Comparison of ENCODE assay signal across 14 cellular contexts in the genomic region with DNA sequence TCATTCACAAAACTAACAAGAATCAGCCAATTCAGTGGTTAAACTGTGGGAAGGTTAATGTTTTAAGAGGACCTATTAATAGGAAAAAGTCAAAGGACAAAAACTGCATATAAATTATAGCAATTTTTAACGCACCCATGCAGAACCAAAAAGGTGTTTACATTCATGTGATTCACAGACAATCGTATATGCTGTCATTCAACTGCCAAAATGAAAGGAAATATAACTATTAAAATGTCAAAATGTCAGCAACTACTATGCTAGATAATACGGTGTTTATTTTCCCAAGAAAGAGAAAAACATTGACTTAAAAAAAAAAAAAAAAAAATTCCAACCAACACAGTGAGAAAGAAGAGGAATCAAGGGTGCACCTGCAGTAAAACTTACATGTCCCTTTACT.
"Had no signal": no experiment of that assay in that cellular context is flagged by ENCODE, and none has a peak within 500 bp of the region (broad histone marks: within the 10 kb centered on the region; RNA-seq: fewer than 3 reads in every experiment).

No MANE protein-coding gene starts in this region.

- H3K27me3 Mint-ChIP-seq: activated CD4-positive, alpha-beta memory T cell treated with anti-CD3 and anti-CD28 coated beads for 36 hours had no signal

- H3K4me3 Mint-ChIP-seq: activated CD4-positive, alpha-beta memory T cell treated with anti-CD3 and anti-CD28 coated beads for 36 hours; endodermal cell; mesothelial cell of epicardium had no signal

- DNase-seq: activated CD4-positive, alpha-beta memory T cell treated with anti-CD3 and anti-CD28 coated beads for 36 hours; activated CD4-positive, alpha-beta T cell treated with anti-CD3 and anti-CD28 coated beads for 1 hour; activated CD8-positive, alpha-beta memory T cell treated with anti-CD3 and anti-CD28 coated beads, Interleukin-2, amount 50 U/mL, for 4 hours; amniotic stem cell; brain microvascular endothelial cell; endodermal cell; hippocampal formation; lower lobe of right lung; posterior cingulate gyrus; thyroid gland; uterus had no signal

- H3K4me1 ChIP-seq: uterus had no signal

- H3K36me3 ChIP-seq: brain microvascular endothelial cell had no signal

- H3K36me3 Mint-ChIP-seq: mesothelial cell of epicardium had no signal

- H3K27me3 ChIP-seq: brain microvascular endothelial cell, thyroid gland, uterus had no signal

- H3K27ac Mint-ChIP-seq: endodermal cell, mesothelial cell of epicardium had no signal

- H3K9me3 Mint-ChIP-seq: activated CD4-positive, alpha-beta memory T cell treated with anti-CD3 and anti-CD28 coated beads for 36 hours; activated naive CD4-positive, alpha-beta T cell treated with anti-CD3 and anti-CD28 coated beads, Interleukin-2, amount 50 U/mL, for 72 hours; endodermal cell had no signal

- ATAC-seq: activated naive CD4-positive, alpha-beta T cell treated with anti-CD3 and anti-CD28 coated beads, Interleukin-2, amount 50 U/mL, for 72 hours; lower lobe of right lung had no signal

- H3K4me3 ChIP-seq: lower lobe of right lung, skin epidermis, thyroid gland, uterus had no signal

- H3K9me3 ChIP-seq: lower lobe of right lung, thyroid gland, uterus had no signal
